In the genomic region with DNA sequence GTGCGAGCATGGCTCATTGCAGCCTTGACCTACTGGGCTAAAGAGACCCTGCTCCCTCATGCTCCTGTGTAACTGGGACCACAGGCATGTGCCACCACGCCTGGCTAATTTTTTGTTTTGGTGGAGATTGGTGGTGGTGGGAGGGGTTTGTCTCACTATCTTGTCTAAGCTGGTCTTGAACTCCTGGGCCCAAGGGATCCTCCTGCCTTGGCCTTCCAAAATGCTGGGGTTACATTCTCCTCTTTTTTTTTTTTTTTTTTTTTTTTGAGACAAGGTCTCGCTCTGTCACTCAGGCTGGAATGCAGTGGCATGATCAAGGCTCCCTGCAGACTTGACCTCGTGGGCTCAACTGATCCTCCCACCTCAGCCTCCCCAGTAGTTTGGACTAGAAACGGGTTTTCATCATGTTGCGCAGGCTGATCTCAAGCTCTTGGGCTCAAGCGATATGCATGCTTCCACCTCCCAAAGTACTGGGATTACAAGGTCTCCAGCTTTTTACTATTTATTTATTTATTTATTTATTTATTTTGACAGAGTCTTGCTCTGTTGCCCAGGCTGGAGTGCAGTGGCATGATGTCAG, we compare ENCODE assay signal across 24 cellular contexts.
DNase-seq lines count a peak whose midpoint lies in the region; ATAC-seq, FAIRE-seq and TF ChIP-seq lines count a peak whose summit lies in the region.
"Had no signal": no experiment of that assay in that cellular context is flagged by ENCODE, and none has a peak within 500 bp of the region (broad histone marks: within the 10 kb centered on the region; RNA-seq: fewer than 3 reads in every experiment).

No MANE protein-coding gene starts in this region.

- H3K9ac ChIP-seq in H1 (replicated peaks in 1 of 4; ENCODE audit: extremely low read depth in 1 of 4, low read depth in 3 of 4, low read length in 3 of 4): no peak overlapping the region
- H3K9ac ChIP-seq: BLaER1 had no signal

- no peaks in the 10 kb centered on the region for H4K20me1 ChIP-seq in H1 (replicated peaks in 1 of 2; ENCODE audit: control insufficient read depth in 1 of 2, insufficient read depth in 2 of 2, low read length in 2 of 2)
- H4K20me1 ChIP-seq: BLaER1 had no signal

- POLR2A ChIA-PET in H1 (lab: Charles Lee; ENCODE audit: partially characterized antibody): no interaction called here

- ATAC-seq in GM18867 (IDR thresholded peaks at IDR 0.05; ENCODE audit: unreplicated experiment): no peak
- ATAC-seq: A549, GM12878 had no signal

- no peak overlapping the region for H3K23ac ChIP-seq in H1 (ENCODE audit: insufficient read length)

- H3K36me3 ChIP-seq in BE2C: no peaks in the 10 kb centered on the region
- no peaks in the 10 kb centered on the region for H3K36me3 ChIP-seq in H1 (ENCODE audit: control insufficient read depth in 2 of 4, insufficient read depth in 4 of 4, low read length in 3 of 4)
- H3K36me3 ChIP-seq: BLaER1 had no signal

- H3K4ac ChIP-seq in H1 (replicated peaks; ENCODE audit: insufficient read length, low read depth, low read length): no peak overlapping the region

- no peak for TF ChIP-seq POLR2A in H1 (IDR thresholded peaks at IDR 0.05; ENCODE audit: control extremely low read depth in 1 of 2, low read depth in 2 of 2, low read length in 2 of 2)

- no peak overlapping the region for H2AK5ac ChIP-seq in H1 (ENCODE audit: low read depth, low read length)

- no peaks in the 10 kb centered on the region for H3K79me2 ChIP-seq in H1 (ENCODE audit: control insufficient read depth in 1 of 2, insufficient read depth in 2 of 2, low read length in 2 of 2)

- no peak overlapping the region for H2BK5ac ChIP-seq in H1 (ENCODE audit: low read depth, low read length)

- H2BK15ac ChIP-seq in H1 (ENCODE audit: low read length): no peak overlapping the region

- TF ChIP-seq EP300 in H1 (IDR thresholded peaks at IDR 0.05; ENCODE audit: borderline replicate concordance in 1 of 2, low read depth in 2 of 2, low read length in 2 of 2): no peak

- no peak for TF ChIP-seq CTCF in BE2C (IDR thresholded peaks at IDR 0.05; ENCODE audit: low read depth, low read length)
- TF ChIP-seq CTCF in H1 (IDR thresholded peaks at IDR 0.05; ENCODE audit: control extremely low read depth in 1 of 3, insufficient read depth in 1 of 3, low read depth in 1 of 3, low read length in 3 of 3): no peak

- H2AFZ ChIP-seq in H1 (ENCODE audit: low read length): no peak overlapping the region

- H2BK120ac ChIP-seq in H1 (replicated peaks; ENCODE audit: low read depth, low read length): no peak overlapping the region

- WGBS in H1 (ENCODE audit: extremely low coverage in 1 of 2, insufficient coverage in 1 of 2, insufficient read length in 1 of 2, insufficient replicate concordance in 2 of 2, low coverage in 1 of 2, low lambda C conversion rate in 2 of 2, missing lambda C conversion rate in 1 of 2), 2 experiments: 90% methylated on average over 6 of the region's 7 CpGs; no CpG with 5 or more reads in 1 of the 2 experiments

- H3K79me1 ChIP-seq in H1 (ENCODE audit: low read depth, low read length): no peaks in the 10 kb centered on the region

- peaks cover 37% of the 10 kb centered on the region for H3K4me1 ChIP-seq in BE2C
- H3K4me1 ChIP-seq in H1 (replicated peaks in 1 of 4; ENCODE audit: control insufficient read depth in 3 of 4, insufficient read depth in 4 of 4, low read length in 3 of 4): peaks cover 0 to 5% (median 0%) of the 10 kb centered on the region in 4 experiments; a peak in 2 of 7 replicates
- H3K4me1 ChIP-seq: A549, BLaER1 had no signal

- H3K27me3 ChIP-seq in BE2C (no peaks in the 10 kb centered on the region), H1 (replicated peaks in 1 of 4; ENCODE audit: control insufficient read depth in 3 of 4, extremely low read depth in 1 of 4, insufficient read depth in 3 of 4, low read length in 3 of 4) (no peaks in the 10 kb centered on the region)
- H3K27me3 ChIP-seq: BLaER1 had no signal

- FAIRE-seq in H1 (lab: Jason Lieb, UNC): no peak
- FAIRE-seq: A549, GM12878, GM12892, GM18507 had no signal

- H2BK12ac ChIP-seq in H1 (ENCODE audit: low read depth, low read length): peak overlapping the region; percentile 75; the same call in 1 of the 2 replicates

- H3K56ac ChIP-seq in H1 (replicated peaks; ENCODE audit: insufficient read length, low read depth, low read length): no peak overlapping the region

- H3K4me3 ChIP-seq in BE2C (ENCODE audit: low read depth, low read length) (no peak overlapping the region), H1 (ENCODE audit: extremely low read depth in 1 of 4, insufficient read depth in 2 of 4, low read depth in 3 of 4, low read length in 4 of 4) (no peak overlapping the region)
- H3K4me3 ChIP-seq: A549, BLaER1, GM12878 had no signal

- H3K4me2 ChIP-seq in H1 (ENCODE audit: insufficient read depth in 1 of 2, low read depth in 2 of 2, low read length in 2 of 2): no peak overlapping the region
- H3K4me2 ChIP-seq: A549, BLaER1 had no signal

- DNase-seq in BE2C: peak; percentile 98
- DNase-seq in H1 (ENCODE audit: low read depth in 1 of 2, low spot score in 2 of 2): no peak
- DNase-seq in mesenteric fat pad (ENCODE audit: low spot score): peak; percentile 30
- no peak for DNase-seq in amniotic stem cell (lab: John Stamatoyannopoulos, UW)
- DNase-seq: AML-193; C1 segment of cervical spinal cord; CD4-positive, alpha-beta memory T cell; CD4-positive, CD25-positive, alpha-beta regulatory T cell; CD8-positive, alpha-beta memory T cell; COR-L47; DMS 273 treated with DMSO at 0.1 percent for 48 hours; DMS153; DMS53; DMS79; DND-41; EL; GDM1 had no signal

- H4K8ac ChIP-seq in H1 (ENCODE audit: extremely low read depth, insufficient read depth, low read length): no peak overlapping the region

- no peak overlapping the region for H3K14ac ChIP-seq in H1 (ENCODE audit: insufficient read length)

- no peak overlapping the region for H3K27ac ChIP-seq in H1 (ENCODE audit: low read depth, low read length)
- H3K27ac ChIP-seq: 22Rv1, A549, BLaER1 had no signal

- H4K91ac ChIP-seq in H1 (replicated peaks; ENCODE audit: insufficient read length, low read length): no peak overlapping the region

- H2BK20ac ChIP-seq in H1 (ENCODE audit: low read length): peak overlapping the region; percentile 80

- no peaks in the 10 kb centered on the region for H3K23me2 ChIP-seq in H1 (ENCODE audit: low read depth, low read length)

- no peak for TF ChIP-seq RAD21 in H1 (IDR thresholded peaks at IDR 0.05 in 1 of 2, conservative IDR thresholded peaks at IDR 0.05 in 1 of 2; ENCODE audit: low read depth in 2 of 2, low read length in 2 of 2)

- H3K18ac ChIP-seq in H1 (ENCODE audit: extremely low read depth, low read length): no peak overlapping the region

- H3K9me3 ChIP-seq in BE2C (peaks cover 29% of the 10 kb centered on the region), H1 (ENCODE audit: insufficient read depth in 2 of 2, low read depth in 1 of 2, low read length in 1 of 2) (no peaks in the 10 kb centered on the region)
- H3K9me3 ChIP-seq: A549, BLaER1 had no signal

- CTCF ChIA-PET in H1 (lab: Charles Lee; ENCODE audit: partially characterized antibody): interaction anchor here (0.7 to 1.5 kb wide), 4 partner anchors 8 to 238 kb away, joined by 3 to 9 read pairs (median 4); a partner anchor contains a TSS

- H4K5ac ChIP-seq in H1 (ENCODE audit: insufficient read length, low read depth, low read length): no peak overlapping the region

TF ChIP-seq in H1, 55 proteins besides CTCF, POLR2A, EP300 and RAD21:
- TF ChIP-seq SUZ12 (IDR thresholded peaks at IDR 0.05; ENCODE audit: low read length) (no peak), BRCA1 (IDR thresholded peaks at IDR 0.05; ENCODE audit: low read depth, low read length) (no peak), SIX5 (IDR thresholded peaks at IDR 0.05; ENCODE audit: low read depth, low read length) (no peak), CREB1 (IDR thresholded peaks at IDR 0.05) (no peak), HDAC2 (IDR thresholded peaks at IDR 0.05; ENCODE audit: borderline replicate concordance in 1 of 2, low read depth in 2 of 2, low read length in 2 of 2) (no peak)

Comparison
In these comparisons a context has a peak if more than half of its experiments do, and no peak if none do; other contexts are left out.
1. DNase-seq: peak in BE2C (single experiment) and mesenteric fat pad (single experiment); none in H1 (0 of 2) and amniotic stem cell (single experiment).